In the genomic region with DNA sequence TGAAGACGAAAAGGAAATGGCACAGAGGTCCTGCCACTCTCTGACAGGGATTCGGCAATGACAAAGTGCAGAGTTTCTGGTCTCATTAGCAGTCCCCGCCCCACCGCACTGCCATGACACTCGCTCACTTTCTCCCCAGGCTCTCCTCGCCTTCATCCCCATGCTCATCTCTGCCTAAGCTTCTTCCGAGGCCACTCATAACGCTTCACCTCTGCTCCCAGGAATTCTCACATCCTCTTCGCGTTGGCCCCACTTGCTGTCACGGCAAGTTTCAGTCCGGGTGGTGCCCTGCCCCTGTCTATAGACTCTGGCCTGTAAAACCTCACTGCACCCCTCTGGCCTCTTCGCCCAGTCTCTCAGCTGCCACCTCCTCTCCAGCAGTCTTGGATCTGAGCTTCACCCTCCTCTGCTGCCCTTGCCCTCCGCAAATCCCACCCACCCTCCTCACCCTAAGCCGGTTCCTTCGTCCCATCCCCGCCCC, we compare ENCODE assay signal across 8 cellular contexts. TPM values are rescaled to one million over a fixed set of nuclear protein-coding genes. Genes with fewer than 3 reads are reported as not detected.
DNase-seq lines count a peak whose midpoint lies in the region; ATAC-seq and TF ChIP-seq lines count a peak whose summit lies in the region.

No MANE protein-coding gene starts in this region.

- H3K9ac ChIP-seq in SK-N-MC (ENCODE audit: insufficient read length) (peak overlapping the region; percentile 77), iPS-15b (ENCODE audit: low read depth, low read length) (peak overlapping the region; percentile 24), smooth muscle cell (ENCODE audit: low read depth) (peak overlapping the region; percentile 72)

- POLR2A ChIA-PET in A673 (lab: Charles Lee; ENCODE audit: low non-redundant PET) = no interaction called here

- H2AFZ ChIP-seq in smooth muscle cell (ENCODE audit: low read depth) = peak overlapping the region; percentile 72

- TF ChIP-seq CTCF in A673 (conservative IDR thresholded peaks at IDR 0.05; ENCODE audit: low read depth, low read length) = no peak
- no peak for TF ChIP-seq CTCF in ascending aorta (IDR thresholded peaks at IDR 0.05)
- TF ChIP-seq CTCF in smooth muscle cell (IDR thresholded peaks at IDR 0.05; ENCODE audit: borderline replicate concordance, insufficient read depth, poor library complexity, severe bottlenecking) = no peak

- H3F3A ChIP-seq in smooth muscle cell (ENCODE audit: low read depth) = peaks cover 10% of the 10 kb centered on the region

- H3K4me1 ChIP-seq in A673 (ENCODE audit: insufficient read depth, low read length, poor library complexity, severe bottlenecking) (peaks cover 12% of the 10 kb centered on the region), ascending aorta (peaks cover 0 to 4% of the 10 kb centered on the region in 2 donors), iPS-15b (ENCODE audit: control insufficient read depth, insufficient read depth, low read length) (no peaks in the 10 kb centered on the region), smooth muscle cell (ENCODE audit: low read depth) (peaks cover 6% of the 10 kb centered on the region)

- H3K4me2 ChIP-seq in smooth muscle cell = peak overlapping the region; percentile 83

- H3K36me3 ChIP-seq in A673 (ENCODE audit: insufficient read depth, low read length, poor library complexity, severe bottlenecking) = no peaks in the 10 kb centered on the region
- H3K36me3 ChIP-seq in SK-N-MC (ENCODE audit: insufficient read depth, low read length) = no peaks in the 10 kb centered on the region
- no peaks in the 10 kb centered on the region for H3K36me3 ChIP-seq in ascending aorta
- no peaks in the 10 kb centered on the region for H3K36me3 ChIP-seq in iPS-15b (ENCODE audit: control insufficient read depth, insufficient read depth, low read length)
- H3K36me3 ChIP-seq in smooth muscle cell (ENCODE audit: low read depth) = no peaks in the 10 kb centered on the region

- CTCF ChIA-PET in A673 (lab: Charles Lee) = interaction anchor here (0.8 kb wide), 1 partner anchor 222 kb away, joined by 3 read pairs; no protein-coding TSS in a partner anchor

- no peaks in the 10 kb centered on the region for H3K9me3 ChIP-seq in A673 (ENCODE audit: low read depth, low read length, poor library complexity, severe bottlenecking)
- no peaks in the 10 kb centered on the region for H3K9me3 ChIP-seq in SK-N-MC (ENCODE audit: low read depth, low read length)
- H3K9me3 ChIP-seq in ascending aorta = no peaks in the 10 kb centered on the region
- H3K9me3 ChIP-seq in iPS-15b (ENCODE audit: control insufficient read depth, insufficient read depth, low read length) = no peaks in the 10 kb centered on the region
- no peaks in the 10 kb centered on the region for H3K9me3 ChIP-seq in smooth muscle cell (replicated peaks; ENCODE audit: low read depth)

- H3K27ac ChIP-seq in A673 (ENCODE audit: low read depth, low read length, poor library complexity, severe bottlenecking) (peak overlapping the region; percentile 72), SK-N-MC (no peak overlapping the region), ascending aorta (peak overlapping the region; percentile 89 to 95), smooth muscle cell (ENCODE audit: low read depth) (peak overlapping the region; percentile 43)

- no peaks in the 10 kb centered on the region for H3K27me3 ChIP-seq in A673 (replicated peaks; ENCODE audit: insufficient read depth, low read depth, low read length, poor library complexity)
- no peaks in the 10 kb centered on the region for H3K27me3 ChIP-seq in ascending aorta
- H3K27me3 ChIP-seq in iPS-15b (ENCODE audit: control insufficient read depth, insufficient read depth, low read length) = no peaks in the 10 kb centered on the region
- no peaks in the 10 kb centered on the region for H3K27me3 ChIP-seq in smooth muscle cell (ENCODE audit: low read depth)

- H3K4me3 ChIP-seq in A673 (ENCODE audit: low read depth, low read length, poor library complexity, severe bottlenecking) (peak overlapping the region; percentile 98), SK-N-MC (peak overlapping the region; percentile 86), ascending aorta (peak overlapping the region; percentile 87 to 99), iPS-15b (ENCODE audit: low read depth, low read length) (peak overlapping the region; percentile 76), smooth muscle cell (peak overlapping the region; percentile 89)

- DNase-seq in A673 (ENCODE audit: low spot score) = peak; percentile 33
- no peak for DNase-seq in SK-N-MC (ENCODE audit: low read depth, low spot score)
- DNase-seq in ascending aorta (ENCODE audit: low spot score in 2 of 2) = no peak
- no peak for DNase-seq in smooth muscle cell (lab: John Stamatoyannopoulos, UW; ENCODE audit: unreplicated experiment)
- DNase-seq in NCI-H774 (lab: John Stamatoyannopoulos, UW) = no peak

- BruUV-seq in A673 (replicated peaks; lab: Mats Ljungman, UMichigan) = no TSS peak

- WGBS in smooth muscle cell (ENCODE audit: low lambda C conversion rate) = 3% methylated on average over 12 of the region's 17 CpGs

- intact Hi-C loops in A673 (cut with micrococcal nuclease; ENCODE audit: unreplicated experiment) (no loop called here), ascending aorta (cut with DNase I) (loop anchor here (1.0 to 5.0 kb wide), 2 partner anchors 24 to 216 kb away; a partner anchor contains a TSS)

- H3K79me2 ChIP-seq in smooth muscle cell (ENCODE audit: low read depth) = peaks cover 28% of the 10 kb centered on the region

- H4K20me1 ChIP-seq in smooth muscle cell (ENCODE audit: low read depth) = no peaks in the 10 kb centered on the region

- peak; percentile 17 for ATAC-seq in GM19463 (IDR thresholded peaks at IDR 0.05; ENCODE audit: unreplicated experiment)
- ATAC-seq in HG03097 (IDR thresholded peaks at IDR 0.05; ENCODE audit: low FRiP score, unreplicated experiment) = no peak

RNA-seq across cellular contexts. Expression of a gene that starts 0.7 kb away (rescaled TPM):
- total RNA-seq in A673 (2021) = 24.9 and 25.6 TPM in 2 replicates
- 27.4 TPM for total RNA-seq in ascending aorta
- total RNA-seq in smooth muscle cell = 6.0 and 7.5 TPM in 2 replicates
- 8.3 and 10.5 TPM in 2 replicates for polyA plus RNA-seq in smooth muscle cell

RNA-seq across cellular contexts. Expression of a gene that starts 13.6 kb away (rescaled TPM):
- 89.7 and 93.8 TPM in 2 replicates for total RNA-seq in A673 (2021)
- 14.0 TPM for total RNA-seq in ascending aorta
- total RNA-seq in smooth muscle cell = 32.7 and 78.1 TPM in 2 replicates
- polyA plus RNA-seq in smooth muscle cell = 33.2 and 40.7 TPM in 2 replicates

RNA-seq across cellular contexts. Expression of a gene that starts 55.0 kb away (rescaled TPM):
- 67.8 and 71.8 TPM in 2 replicates for total RNA-seq in A673 (2021)
- 22.2 TPM for total RNA-seq in ascending aorta
- 31.7 and 49.2 TPM in 2 replicates for total RNA-seq in smooth muscle cell
- polyA plus RNA-seq in smooth muscle cell = 14.5 and 15.6 TPM in 2 replicates

Comparison
In these comparisons a context has a peak if more than half of its experiments do, and no peak if none do; other contexts are left out.
1. H3K9ac ChIP-seq: peak in every context shown above with its lines; median percentile 77 in SK-N-MC; 72 in smooth muscle cell; 24 in iPS-15b.